In the genomic region with DNA sequence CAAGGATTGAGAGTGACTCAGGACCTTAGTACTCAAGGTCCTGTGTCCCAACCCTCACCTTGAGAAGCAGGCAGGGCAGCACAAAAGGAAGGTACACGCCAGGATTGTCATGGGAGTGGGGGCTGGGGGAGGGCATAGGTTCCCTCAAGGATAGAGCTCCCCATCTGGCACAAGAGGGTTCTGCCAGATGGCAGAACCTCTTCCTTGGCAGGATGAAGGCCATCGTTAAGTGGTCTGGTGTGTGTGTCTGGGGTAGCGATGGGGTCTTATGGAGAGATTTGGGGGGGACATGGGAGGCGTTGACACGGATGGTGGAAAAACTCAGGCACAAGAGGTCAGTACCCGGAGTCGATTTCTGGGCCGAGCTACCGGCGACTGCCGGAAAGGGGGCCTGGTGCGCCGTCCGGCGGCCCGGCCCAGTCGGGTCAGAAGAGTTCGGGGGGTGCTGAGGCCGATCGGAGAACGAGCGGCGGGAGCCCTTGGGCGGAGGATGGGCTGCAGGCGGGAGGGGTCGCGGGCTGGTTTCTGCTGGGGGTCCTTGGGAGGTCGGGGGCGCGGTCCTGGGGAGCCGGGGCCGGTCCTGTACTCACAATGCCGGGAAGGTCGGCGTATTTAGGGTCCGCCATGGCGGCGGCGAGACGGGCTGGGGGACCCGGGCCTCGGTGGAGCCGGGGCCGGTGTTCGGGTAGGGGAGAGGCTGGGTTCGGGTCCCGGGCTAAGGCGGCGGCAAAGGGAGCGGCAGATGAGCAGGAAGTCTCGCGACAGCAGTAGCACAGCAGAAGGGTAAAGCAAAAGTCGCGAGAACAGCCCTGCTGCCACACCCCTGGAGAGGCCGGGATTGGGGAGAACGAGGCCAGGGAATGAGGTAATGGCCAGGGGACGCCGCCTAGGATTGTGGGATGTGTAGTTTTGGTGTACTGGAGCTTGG, we compare ENCODE assay signal across 8 cellular contexts. TPM values are rescaled to one million over a fixed set of nuclear protein-coding genes. Genes with fewer than 3 reads are reported as not detected.
DNase-seq lines count a peak whose midpoint lies in the region; ATAC-seq and TF ChIP-seq lines count a peak whose summit lies in the region.

A gene (minus strand): TSS at position 755 of the 928 bp plus-strand sequence. CDS start 129 bp downstream, at position 626.

- peak; percentile 97 to 98 for ATAC-seq in CD4-positive, CD25-positive, alpha-beta regulatory T cell (ENCODE audit: low read depth in 2 of 2)
- ATAC-seq in GM19397 (IDR thresholded peaks at IDR 0.05; ENCODE audit: unreplicated experiment) (peak; percentile 97), HG03571 (IDR thresholded peaks at IDR 0.05; ENCODE audit: unreplicated experiment) (peak; percentile 97), right lobe of liver (peak; percentile 98 to 99 (median 99))

- H3K27ac ChIP-seq in CD4-positive, CD25-positive, alpha-beta regulatory T cell (ENCODE audit: insufficient read depth, low read length, poor library complexity, severe bottlenecking) = peak within 1 kb of the TSS; percentile 80
- peak within 1 kb of the TSS in 54 of 59 donors; percentile 33 to 95 (median 80) for H3K27ac ChIP-seq in dorsolateral prefrontal cortex
- peak within 1 kb of the TSS; percentile 42 to 76 (median 53) for H3K27ac ChIP-seq in right lobe of liver

- under 1% methylated on average over 43 of the region's 58 CpGs for WGBS in right lobe of liver (ENCODE audit: insufficient coverage, low coverage, low lambda C conversion rate, missing lambda C conversion rate)

- TF ChIP-seq POLR2A in right lobe of liver (IDR thresholded peaks at IDR 0.05) = peak; percentile 29

- peaks cover 28% of the 10 kb centered on the region for H3K4me1 ChIP-seq in CD4-positive, CD25-positive, alpha-beta regulatory T cell (ENCODE audit: control insufficient read depth, insufficient read depth, low read length, poor library complexity, severe bottlenecking)
- H3K4me1 ChIP-seq in right lobe of liver = peaks cover 0 to 7% (median 1%) of the 10 kb centered on the region in 4 donors

- intact Hi-C loops in dorsolateral prefrontal cortex (cut with DNase I) (loop anchor here (2.0 kb wide), 2 partner anchors 24 to 44 kb away; a partner anchor contains a TSS), right lobe of liver (cut with DNase I) (no loop called here)

- peak within 1 kb of the TSS; percentile 89 to 96 (median 96) for H3K27ac Mint-ChIP-seq in CD4-positive, CD25-positive, alpha-beta regulatory T cell

- H3K9me3 Mint-ChIP-seq in CD4-positive, CD25-positive, alpha-beta regulatory T cell = no peaks in the 10 kb centered on the region

- H3K4me3 Mint-ChIP-seq in CD4-positive, CD25-positive, alpha-beta regulatory T cell = peak within 1 kb of the TSS; percentile 95 to 99 (median 96)

- peaks cover 22 to 51% (median 40%) of the 10 kb centered on the region in 4 donors for H3K4me1 Mint-ChIP-seq in CD4-positive, CD25-positive, alpha-beta regulatory T cell

- H3K9me3 ChIP-seq in CD4-positive, CD25-positive, alpha-beta regulatory T cell (ENCODE audit: control insufficient read depth in 2 of 2, low read length in 2 of 2) = no peaks in the 10 kb centered on the region
- H3K9me3 ChIP-seq in right lobe of liver = no peaks in the 10 kb centered on the region

- peaks cover 35% of the 10 kb centered on the region for H3K27me3 Mint-ChIP-seq in CD4-positive, CD25-positive, alpha-beta regulatory T cell

- H3K36me3 ChIP-seq in CD4-positive, CD25-positive, alpha-beta regulatory T cell (ENCODE audit: control insufficient read depth, insufficient read depth, low read length) = peaks cover 2% of the 10 kb centered on the region
- H3K36me3 ChIP-seq in right lobe of liver = peaks cover 0 to 7% (median 0%) of the 10 kb centered on the region in 4 donors

- peak within 1 kb of the TSS; percentile 80 for H3K4me3 ChIP-seq in CD4-positive, CD25-positive, alpha-beta regulatory T cell (ENCODE audit: low read depth, low read length)
- H3K4me3 ChIP-seq in dorsolateral prefrontal cortex (peak within 1 kb of the TSS; percentile 57 to 99 (median 91)), right lobe of liver (peak within 1 kb of the TSS; percentile 80 to 93 (median 85))

- H3K27me3 ChIP-seq in CD4-positive, CD25-positive, alpha-beta regulatory T cell (ENCODE audit: control insufficient read depth, insufficient read depth, low read length) = peaks cover 5% of the 10 kb centered on the region
- H3K27me3 ChIP-seq in dorsolateral prefrontal cortex (no peaks in the 10 kb centered on the region), right lobe of liver (peaks cover 0 to 13% of the 10 kb centered on the region in 2 donors)

- H3K36me3 Mint-ChIP-seq in CD4-positive, CD25-positive, alpha-beta regulatory T cell = no peaks in the 10 kb centered on the region

- TF ChIP-seq CTCF in dorsolateral prefrontal cortex (IDR thresholded peaks at IDR 0.05 in 54 of 56, conservative IDR thresholded peaks at IDR 0.05 in 2 of 56; ENCODE audit: low read depth in 1 of 56, partially characterized antibody in 56 of 56) (peak in 32 of 56 donors; percentile 9 to 54 (median 36)), right lobe of liver (IDR thresholded peaks at IDR 0.05) (no peak)

- DNase-seq in CD4-positive, CD25-positive, alpha-beta regulatory T cell = peak; percentile 89 to 97 (median 89)
- DNase-seq in NCI-H82 (lab: John Stamatoyannopoulos, UW) (peak; percentile 99), dorsolateral prefrontal cortex (peak; percentile 84 to 98 (median 96)), right lobe of liver (peak; percentile 94 to 97 (median 96))
- peak; percentile 94 to 97 for DNase-seq in activated CD4-positive, alpha-beta T cell treated with anti-CD3 and anti-CD28 coated beads, Interleukin-2, amount 50 U/mL, for 48 hours
- DNase-seq in stimulated activated CD4-positive, alpha-beta T cell treated with anti-CD3 and anti-CD28 coated beads, Interleukin-4, amount 100 ng/mL, for 4 hours = peak; percentile 84 to 94

RNA-seq across cellular contexts. Expression of the gene that starts here (rescaled TPM):
- total RNA-seq in CD4-positive, CD25-positive, alpha-beta regulatory T cell = 74.9 TPM
- polyA plus RNA-seq in CD4-positive, CD25-positive, alpha-beta regulatory T cell = 10 to 100 TPM; 75.1 to 91.6 (median 78.9) TPM
- 100 to 1,000 TPM; 106 to 224 (median 181) TPM for total RNA-seq in dorsolateral prefrontal cortex
- 10 to 100 TPM; 28.4 to 80.0 (median 36.0) TPM for total RNA-seq in right lobe of liver

Comparison
In these comparisons a context has a peak if more than half of its experiments do, and no peak if none do; other contexts are left out.
1. Peak in every context shown above with its lines: DNase-seq, ATAC-seq, H3K4me3 ChIP-seq and H3K27ac ChIP-seq.
2. CTCF ChIP-seq: peak in dorsolateral prefrontal cortex (32 of 56); none in right lobe of liver (0 of 4).
3. intact Hi-C loops: an anchor here in dorsolateral prefrontal cortex (2.0 kb wide); none called in right lobe of liver.